In the genomic region with DNA sequence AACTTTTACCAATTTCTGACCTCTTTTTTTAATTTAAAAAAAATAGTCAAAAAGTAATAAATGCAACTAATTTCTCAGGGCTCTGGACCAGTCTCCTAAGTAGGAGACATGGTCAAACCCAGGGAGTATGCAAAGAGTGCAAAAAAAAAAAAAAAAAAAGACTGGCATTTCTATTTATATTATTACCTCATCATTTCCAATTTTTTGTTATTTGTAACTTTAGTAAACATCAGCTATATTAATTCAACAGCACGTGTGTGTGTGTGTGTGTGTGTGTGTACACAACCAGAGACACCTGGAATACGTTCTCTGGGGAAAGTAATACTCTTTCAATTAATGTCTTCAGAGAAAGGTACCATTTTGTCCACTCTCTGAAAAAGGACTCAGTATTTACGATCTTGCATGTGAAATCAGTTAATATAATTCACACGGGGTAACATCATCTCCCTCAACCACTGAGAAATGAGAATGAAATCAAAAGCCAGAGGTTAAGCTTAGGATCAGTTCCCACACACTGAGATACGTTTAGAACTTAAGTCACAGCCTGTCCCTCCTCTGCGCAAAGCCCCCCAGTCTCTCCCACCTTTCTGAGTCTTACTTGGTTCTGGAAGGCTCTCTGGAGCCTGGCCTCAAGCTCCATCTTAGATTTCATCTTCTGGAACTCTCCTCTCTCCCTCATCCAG, we compare ENCODE assay signal across 12 cellular contexts. TPM values are rescaled to one million over a fixed set of nuclear protein-coding genes. Genes with fewer than 3 reads are reported as not detected.
DNase-seq lines count a peak whose midpoint lies in the region; ATAC-seq and TF ChIP-seq lines count a peak whose summit lies in the region.
"Had no signal": no experiment of that assay in that cellular context is flagged by ENCODE, and none has a peak within 500 bp of the region (broad histone marks: within the 10 kb centered on the region; RNA-seq: fewer than 3 reads in every experiment).

No MANE protein-coding gene starts in this region.

- no peaks in the 10 kb centered on the region for H3K27me3 ChIP-seq in DOHH2 (ENCODE audit: control insufficient read depth, low read length)
- H3K27me3 ChIP-seq in dorsolateral prefrontal cortex, result no peaks in the 10 kb centered on the region
- H3K27me3 ChIP-seq in left lung, result no peaks in the 10 kb centered on the region

- H3K36me3 ChIP-seq in DOHH2 (ENCODE audit: control insufficient read depth, low read length), result peaks cover 9% of the 10 kb centered on the region; the same call in 1 of the 2 replicates
- H3K36me3 ChIP-seq in SK-N-MC (ENCODE audit: insufficient read depth, low read length), result no peaks in the 10 kb centered on the region
- no peaks in the 10 kb centered on the region for H3K36me3 ChIP-seq in left lung

- peaks cover 31% of the 10 kb centered on the region for H3F3A ChIP-seq in DOHH2 (ENCODE audit: control insufficient read depth, insufficient read depth)

- H4K20me1 ChIP-seq in DOHH2 (ENCODE audit: control insufficient read depth, insufficient read depth, low read depth, low read length), result no peaks in the 10 kb centered on the region

- no peak for TF ChIP-seq CTCF in DOHH2 (IDR thresholded peaks at IDR 0.05; ENCODE audit: low read depth, low read length, poor library complexity, severe bottlenecking)
- no peak for TF ChIP-seq CTCF in dorsolateral prefrontal cortex (IDR thresholded peaks at IDR 0.05 in 54 of 56, conservative IDR thresholded peaks at IDR 0.05 in 2 of 56; ENCODE audit: low read depth in 1 of 56, partially characterized antibody in 56 of 56)
- no peak for TF ChIP-seq CTCF in left lung (IDR thresholded peaks at IDR 0.05)

- no peak overlapping the region for H3K9ac ChIP-seq in SK-N-MC (ENCODE audit: insufficient read length)

- peaks cover 83% of the 10 kb centered on the region for H3K4me1 ChIP-seq in DOHH2 (ENCODE audit: control insufficient read depth, low read length)
- peaks cover 0 to 8% of the 10 kb centered on the region in 2 donors for H3K4me1 ChIP-seq in left lung

- H3K4me2 ChIP-seq in DOHH2 (ENCODE audit: low read length), result peak overlapping the region; percentile 73

- H3K4me3 ChIP-seq in DOHH2 (ENCODE audit: low read length), result peak overlapping the region; percentile 86
- peak overlapping the region; percentile 34; the same call in 1 of the 2 replicates for H3K4me3 ChIP-seq in SK-N-MC
- H3K4me3 ChIP-seq in dorsolateral prefrontal cortex, result no peak overlapping the region
- H3K4me3 ChIP-seq in left lung, result no peak overlapping the region

- peak overlapping the region; percentile 95 for H3K27ac ChIP-seq in DOHH2 (ENCODE audit: low read depth, low read length)
- no peak overlapping the region for H3K27ac ChIP-seq in SK-N-MC
- peak overlapping the region in 2 of 59 donors; percentile 20 to 44 for H3K27ac ChIP-seq in dorsolateral prefrontal cortex
- no peak overlapping the region for H3K27ac ChIP-seq in left lung

- ATAC-seq in GM19452 (IDR thresholded peaks at IDR 0.05; ENCODE audit: unreplicated experiment), result peak; percentile 38
- peak; percentile 43 for ATAC-seq in HG02884 (IDR thresholded peaks at IDR 0.05; ENCODE audit: unreplicated experiment)
- ATAC-seq in left lung, result no peak

- H3K9me3 ChIP-seq in DOHH2 (ENCODE audit: control insufficient read depth, insufficient read depth, low read length) (no peaks in the 10 kb centered on the region), SK-N-MC (ENCODE audit: low read depth, low read length) (no peaks in the 10 kb centered on the region), left lung (no peaks in the 10 kb centered on the region)

- DNase-seq in SK-N-MC (ENCODE audit: low read depth, low spot score) (no peak), dorsolateral prefrontal cortex (no peak), left lung (no peak), GDM1 (lab: John Stamatoyannopoulos, UW) (no peak)
- DNase-seq in activated CD4-positive, alpha-beta T cell treated with anti-CD3 and anti-CD28 coated beads, Interleukin-2, amount 50 U/mL, for 4 hours, result no peak
- DNase-seq: activated T-cell treated with anti-CD3 and anti-CD28 coated beads, Interleukin-2, amount 50 U/mL, for 1 hour; GF-D8; NCI-H2029; stimulated activated CD4-positive, alpha-beta T cell treated with anti-CD3 and anti-CD28 coated beads, Interleukin-2, amount 100 ng/mL, for 24 hours had no signal

- intact Hi-C loops in dorsolateral prefrontal cortex (cut with DNase I) (no loop called here), left lung (cut with DNase I) (no loop called here)

- H3K79me2 ChIP-seq in DOHH2 (ENCODE audit: control insufficient read depth, low read length), result peaks cover 98% of the 10 kb centered on the region

- no peaks in the 10 kb centered on the region for H3K9me2 ChIP-seq in DOHH2 (replicated peaks; ENCODE audit: control insufficient read depth, low read length)

RNA-seq across cellular contexts. Expression of a gene that starts 21.9 kb away (rescaled TPM):
- total RNA-seq in dorsolateral prefrontal cortex (10 to 100 TPM; 21.1 to 70.6 (median 32.8) TPM), left lung (10 to 100 TPM; 21.9 to 24.0 TPM)

Comparison
In these comparisons a context has a peak if more than half of its experiments do, and no peak if none do; other contexts are left out.
1. H3K4me3 ChIP-seq: peak in DOHH2 (single experiment) and SK-N-MC (single experiment); none in dorsolateral prefrontal cortex (0 of 59) and left lung (0 of 2).